Comparison of ENCODE assay signal across 30 cellular contexts in the genomic region with DNA sequence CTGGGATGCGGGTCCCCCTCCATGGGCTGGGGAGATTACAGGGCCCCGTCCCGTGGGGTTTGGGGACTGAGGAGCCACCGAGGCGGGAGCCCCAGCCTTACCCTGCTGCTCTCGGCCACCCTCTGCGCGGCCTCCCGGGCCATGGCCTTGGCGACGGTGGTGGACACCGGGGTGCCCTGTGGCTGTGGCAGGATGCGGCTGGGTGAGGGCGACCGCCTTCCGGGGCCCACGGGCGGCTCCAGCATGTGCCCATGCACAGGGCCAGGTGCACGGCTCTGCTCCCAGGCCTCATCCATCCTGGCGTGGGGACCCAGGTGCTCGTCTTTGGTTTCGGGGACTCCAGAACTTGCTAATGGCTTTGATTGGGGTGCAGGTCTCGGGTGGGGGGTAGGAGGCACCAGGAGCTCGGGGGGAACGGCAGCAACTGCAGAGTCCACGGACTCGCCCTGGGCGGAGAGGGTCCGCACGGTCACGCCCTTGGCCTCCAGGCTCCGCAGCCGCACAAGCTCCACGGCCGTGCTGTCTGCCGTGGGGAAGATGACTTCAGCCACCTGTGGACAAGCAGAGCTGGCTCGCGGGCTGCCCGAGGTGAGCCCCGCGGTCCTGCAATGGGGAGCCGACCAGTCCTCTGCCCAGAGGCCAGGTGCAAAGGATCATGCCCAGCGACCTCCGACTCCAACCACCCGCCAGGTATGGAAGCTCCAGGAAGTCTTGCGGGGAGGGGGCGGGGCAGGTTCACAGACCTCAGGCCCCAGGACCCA.
DNase-seq lines count a peak whose midpoint lies in the region; TF ChIP-seq lines count a peak whose summit lies in the region.
"Had no signal": no experiment of that assay in that cellular context is flagged by ENCODE, and none has a peak within 500 bp of the region (broad histone marks: within the 10 kb centered on the region; RNA-seq: fewer than 3 reads in every experiment).

No MANE protein-coding gene starts in this region.

- no peak overlapping the region for H3K27ac Mint-ChIP-seq in chondrocyte (ENCODE audit: unreplicated experiment)
- H3K27ac Mint-ChIP-seq: CD14-positive monocyte; CD8-positive, alpha-beta memory T cell; GM23338; H9; IgD-negative memory B cell had no signal

- H3K4me3 Mint-ChIP-seq in chondrocyte (ENCODE audit: unreplicated experiment): no peak overlapping the region
- H3K4me3 Mint-ChIP-seq: CD14-positive monocyte; CD8-positive, alpha-beta memory T cell; GM23338; H9; IgD-negative memory B cell had no signal

- TF ChIP-seq POLR2A in sigmoid colon (IDR thresholded peaks at IDR 0.05): no peak

- no peak for TF ChIP-seq CTCF in chondrocyte (IDR thresholded peaks at IDR 0.05)
- TF ChIP-seq CTCF in sigmoid colon (IDR thresholded peaks at IDR 0.05): no peak

- intact Hi-C loops in sigmoid colon (cut with DNase I): no loop called here

- H3K27ac ChIP-seq in sigmoid colon: no peak overlapping the region
- H3K27ac ChIP-seq: 22Rv1, KMS-11, SJCRH30 had no signal

- peaks cover 0 to 3% (median 0%) of the 10 kb centered on the region in 4 donors for H3K9me3 ChIP-seq in sigmoid colon
- H3K9me3 ChIP-seq: BE2C, SJCRH30 had no signal

- H3K36me3 Mint-ChIP-seq in chondrocyte (ENCODE audit: low read depth): no peaks in the 10 kb centered on the region
- H3K36me3 Mint-ChIP-seq: CD14-positive monocyte; CD8-positive, alpha-beta memory T cell had no signal

- H3K27me3 Mint-ChIP-seq in chondrocyte (ENCODE audit: low read depth): no peaks in the 10 kb centered on the region
- H3K27me3 Mint-ChIP-seq: CD8-positive, alpha-beta memory T cell; IgD-negative memory B cell had no signal

- H3K4me1 ChIP-seq in sigmoid colon: no peaks in the 10 kb centered on the region
- H3K4me1 ChIP-seq: BE2C, SJCRH30 had no signal

- no peak for TF ChIP-seq EP300 in sigmoid colon (IDR thresholded peaks at IDR 0.05)

- no peaks in the 10 kb centered on the region for H3K27me3 ChIP-seq in sigmoid colon
- H3K27me3 ChIP-seq: BE2C, SJCRH30 had no signal

- no peak overlapping the region for H3K4me3 ChIP-seq in sigmoid colon
- H3K4me3 ChIP-seq: GM12878, GM23338, SJCRH30 had no signal

- peak; percentile 12 for DNase-seq in activated CD8-positive, alpha-beta memory T cell treated with anti-CD3 and anti-CD28 coated beads, Interleukin-2, amount 50 U/mL, for 4 hours
- no peak for DNase-seq in activated CD8-positive, alpha-beta memory T cell treated with anti-CD3 and anti-CD28 coated beads, Interleukin-2, amount 50 U/mL, for 48 hours
- DNase-seq in chondrocyte (ENCODE audit: low spot score): peak; percentile 90
- DNase-seq in mesenteric fat pad (ENCODE audit: low spot score): peak; percentile 81
- peak; percentile 60 for DNase-seq in sigmoid colon
- no peak for DNase-seq in cerebellar nuclear complex (lab: John Stamatoyannopoulos, UW)
- no peak for DNase-seq in HPDE6-E6E7 (ENCODE audit: extremely low spot score)
- no peak for DNase-seq in NCI-H146 (lab: John Stamatoyannopoulos, UW)
- DNase-seq: BE2C; CD8-positive, alpha-beta memory T cell; DMS 273 treated with DMSO at 0.1 percent for 48 hours; DMS79; EL; GDM1; H9; MM.1S; NCI-H1417; NCI-H187; NCI-H2081 treated with DMSO at 0.1 percent for 48 hours; NCI-H2171 treated with DMSO at 0.1 percent for 48 hours; NCI-H446; NCI-H524 treated with DMSO at 0.1 percent for 48 hours; NCI-H774; SJCRH30 had no signal

- no peaks in the 10 kb centered on the region for H3K36me3 ChIP-seq in sigmoid colon
- H3K36me3 ChIP-seq: SJCRH30 had no signal

- 96 to 97% methylated on average over 47 of the region's 47 CpGs for WGBS in sigmoid colon, 2 donors

- H3K4me1 Mint-ChIP-seq in chondrocyte (ENCODE audit: low read depth): no peaks in the 10 kb centered on the region
- H3K4me1 Mint-ChIP-seq: CD14-positive monocyte; CD8-positive, alpha-beta memory T cell; GM23338; H9; IgD-negative memory B cell had no signal

- H3K9me3 Mint-ChIP-seq in chondrocyte (ENCODE audit: low read depth): peaks cover 28% of the 10 kb centered on the region

Comparison
In these comparisons a context has a peak if more than half of its experiments do, and no peak if none do; other contexts are left out.
1. DNase-seq: peak in activated CD8-positive, alpha-beta memory T cell treated with anti-CD3 and anti-CD28 coated beads, Interleukin-2, amount 50 U/mL, for 4 hours (single experiment), chondrocyte (single experiment), mesenteric fat pad (single experiment) and sigmoid colon (single experiment); none in activated CD8-positive, alpha-beta memory T cell treated with anti-CD3 and anti-CD28 coated beads, Interleukin-2, amount 50 U/mL, for 48 hours (single experiment), cerebellar nuclear complex (0 of 2), HPDE6-E6E7 (single experiment) and NCI-H146 (single experiment).